In the genomic region with DNA sequence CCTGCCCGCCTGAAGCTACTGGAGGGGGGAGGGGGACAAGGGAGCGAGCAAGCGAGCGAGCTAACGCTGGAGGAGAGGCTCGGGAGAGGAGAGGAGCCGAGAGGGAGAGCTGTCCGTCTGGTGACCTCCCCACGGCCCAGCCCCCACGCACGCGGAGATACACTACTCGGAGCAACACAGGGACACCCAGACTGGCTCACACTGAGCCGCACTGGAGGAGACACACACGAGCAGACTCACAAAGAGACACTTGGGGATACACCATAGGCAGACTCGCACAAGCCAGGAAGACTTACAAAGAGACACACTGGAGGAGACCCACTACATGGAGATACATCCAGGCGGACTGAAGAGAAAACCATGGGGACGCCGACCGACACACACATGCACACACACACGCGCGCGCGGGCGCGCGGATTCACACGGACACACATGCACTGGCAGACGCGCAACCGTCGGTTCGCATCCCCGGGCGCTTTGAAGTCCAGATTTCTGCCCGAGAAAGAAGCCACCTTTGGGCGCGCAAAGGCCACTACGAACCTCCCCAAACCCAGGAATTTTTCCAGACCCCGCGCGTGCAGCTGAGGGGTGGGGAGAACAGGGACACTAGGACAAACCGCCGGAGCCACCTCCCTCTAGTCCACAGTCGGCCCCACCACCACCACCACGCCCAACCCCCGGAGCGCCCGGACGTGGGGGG, we compare ENCODE assay signal across 1 cellular context.
TF ChIP-seq lines count a peak whose summit lies in the region.

No MANE protein-coding gene starts in this region.

TF ChIP-seq in H1, 55 proteins besides CTCF, POLR2A, EP300 and RAD21:
- TF ChIP-seq, protein P1, sequence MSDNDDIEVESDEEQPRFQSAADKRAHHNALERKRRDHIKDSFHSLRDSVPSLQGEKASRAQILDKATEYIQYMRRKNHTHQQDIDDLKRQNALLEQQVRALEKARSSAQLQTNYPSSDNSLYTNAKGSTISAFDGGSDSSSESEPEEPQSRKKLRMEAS (IDR thresholded peaks at IDR 0.05), result no peak
- TF ChIP-seq EZH2 (IDR thresholded peaks at IDR 0.05; ENCODE audit: low read depth, low read length, severe bottlenecking) (peak; percentile 95), SUZ12 (IDR thresholded peaks at IDR 0.05; ENCODE audit: low read length) (peak; percentile 97), RNF2 (IDR thresholded peaks at IDR 0.05; ENCODE audit: borderline replicate concordance, low read depth, low read length, missing control alignments, poor library complexity, severe bottlenecking) (peak; percentile 79)
